In genomic region chr18:55861266-55861665, GRCh38 we compare ENCODE assay signal across 10 cellular contexts.
DNase-seq lines count a peak whose midpoint lies in the region; ATAC-seq, FAIRE-seq and TF ChIP-seq lines count a peak whose summit lies in the region.
"Had no signal": no experiment of that assay in that cellular context is flagged by ENCODE, and none has a peak within 500 bp of the region (broad histone marks: within the 10 kb centered on the region; RNA-seq: fewer than 3 reads in every experiment).

No MANE protein-coding gene starts in this region.

- no peak for TF ChIP-seq EP300 in GM12878 (IDR thresholded peaks at IDR 0.05; ENCODE audit: borderline replicate concordance in 1 of 2, control insufficient read depth in 1 of 2, low read depth in 2 of 2, low read length in 2 of 2)

- no peak for FAIRE-seq in GM12878 (lab: Jason Lieb, UNC)
- FAIRE-seq: G401.6 had no signal

- intact Hi-C loops in A673 (cut with micrococcal nuclease; ENCODE audit: unreplicated experiment): no loop called here
- intact Hi-C loops in GM12878 (cut with micrococcal nuclease; ENCODE audit: unreplicated experiment): no loop called here
- intact Hi-C loops in CD4-positive, alpha-beta T cell (cut with DNase I, micrococcal nuclease): no loop called here
- intact Hi-C loops in posterior vena cava (cut with DNase I): no loop called here

- in situ Hi-C loops in GM12878 (cut with MboI): no loop called here

- BruUV-seq in A673 (replicated peaks; lab: Mats Ljungman, UMichigan) (no TSS peak), GM12878 (replicated peaks; lab: Mats Ljungman, UMichigan) (no TSS peak)

- no peak overlapping the region for H3K9ac ChIP-seq in GM12878 (ENCODE audit: control insufficient read depth, insufficient read depth, low read length)

- POLR2A ChIA-PET in A673 (lab: Charles Lee; ENCODE audit: low non-redundant PET) (no interaction called here), GM12878 (lab: Charles Lee) (no interaction called here)
- POLR2A ChIA-PET in CD4-positive, alpha-beta T cell (lab: Charles Lee): no interaction called here

- no peaks in the 10 kb centered on the region for H3K79me2 ChIP-seq in GM12878 (ENCODE audit: control insufficient read depth, insufficient read depth, low read length)

- no peaks in the 10 kb centered on the region for H4K20me1 ChIP-seq in GM12878 (ENCODE audit: control insufficient read depth, insufficient read depth)

- H3K9me3 Mint-ChIP-seq in CD4-positive, alpha-beta T cell: no peaks in the 10 kb centered on the region
- H3K9me3 Mint-ChIP-seq: stimulated activated effector memory CD8-positive, alpha-beta T cell treated with anti-CD3 and anti-CD28 coated beads, Interleukin-12 subunit alpha, Interleukin-12 subunit beta, amount 100 ng/mL, for 72 hours had no signal

- H3K9me3 ChIP-seq in A673 (ENCODE audit: low read depth, low read length, poor library complexity, severe bottlenecking) (no peaks in the 10 kb centered on the region), GM12878 (replicated peaks; ENCODE audit: control insufficient read depth, insufficient read depth, low read length) (no peaks in the 10 kb centered on the region)
- no peaks in the 10 kb centered on the region for H3K9me3 ChIP-seq in CD4-positive, alpha-beta T cell (ENCODE audit: control insufficient read depth, low read length)

- no peaks in the 10 kb centered on the region for H3K4me1 Mint-ChIP-seq in CD4-positive, alpha-beta T cell (ENCODE audit: low read depth)
- H3K4me1 Mint-ChIP-seq: stimulated activated effector memory CD8-positive, alpha-beta T cell treated with anti-CD3 and anti-CD28 coated beads, Interleukin-12 subunit alpha, Interleukin-12 subunit beta, amount 100 ng/mL, for 72 hours had no signal

- no peak overlapping the region for H3K27ac ChIP-seq in A673 (ENCODE audit: low read depth, low read length, poor library complexity, severe bottlenecking)
- no peak overlapping the region for H3K27ac ChIP-seq in GM12878 (ENCODE audit: control insufficient read depth, insufficient read depth)
- H3K27ac ChIP-seq in CD4-positive, alpha-beta T cell (ENCODE audit: low read depth, low read length): no peak overlapping the region

- DNase-seq in A673 (ENCODE audit: low spot score): peak; percentile 71
- DNase-seq in HT-29 (ENCODE audit: low spot score): peak; percentile 16
- no peak for DNase-seq in GM12878 (ENCODE audit: low read depth, low spot score)
- peak; percentile 76 for DNase-seq in islet precursor cell
- DNase-seq in CD4-positive, alpha-beta T cell: no peak
- DNase-seq in posterior vena cava (ENCODE audit: low spot score): no peak

- ATAC-seq in GM12878: no peak
- ATAC-seq in CD4-positive, alpha-beta T cell (ENCODE audit: poor library complexity): no peak
- ATAC-seq in HG02759 (IDR thresholded peaks at IDR 0.05; ENCODE audit: unreplicated experiment): no peak
- no peak for ATAC-seq in HG03460 (IDR thresholded peaks at IDR 0.05; ENCODE audit: unreplicated experiment)
- ATAC-seq: stimulated activated effector memory CD8-positive, alpha-beta T cell treated with anti-CD3 and anti-CD28 coated beads, Interleukin-12 subunit alpha, Interleukin-12 subunit beta, amount 100 ng/mL, for 72 hours had no signal

- WGBS in GM12878 (ENCODE audit: insufficient coverage, insufficient replicate concordance, low lambda C conversion rate, missing lambda C conversion rate): 24% methylated on average over 6 of the region's 6 CpGs

- H3K36me3 ChIP-seq in A673 (ENCODE audit: insufficient read depth, low read length, poor library complexity, severe bottlenecking): no peaks in the 10 kb centered on the region
- no peaks in the 10 kb centered on the region for H3K36me3 ChIP-seq in GM12878 (ENCODE audit: control insufficient read depth in 2 of 2, insufficient read depth in 2 of 2, low read length in 1 of 2)

- no peaks in the 10 kb centered on the region for H3K27me3 ChIP-seq in A673 (replicated peaks; ENCODE audit: insufficient read depth, low read depth, low read length, poor library complexity)
- no peaks in the 10 kb centered on the region for H3K27me3 ChIP-seq in GM12878 (replicated peaks in 1 of 2; ENCODE audit: control insufficient read depth in 2 of 2, insufficient read depth in 2 of 2, low read length in 1 of 2)
- no peaks in the 10 kb centered on the region for H3K27me3 ChIP-seq in CD4-positive, alpha-beta T cell (ENCODE audit: control insufficient read depth, insufficient read depth, low read length)

- no peaks in the 10 kb centered on the region for H3K36me3 Mint-ChIP-seq in CD4-positive, alpha-beta T cell (ENCODE audit: low read depth)
- H3K36me3 Mint-ChIP-seq: stimulated activated effector memory CD8-positive, alpha-beta T cell treated with anti-CD3 and anti-CD28 coated beads, Interleukin-12 subunit alpha, Interleukin-12 subunit beta, amount 100 ng/mL, for 72 hours had no signal

- CTCF ChIA-PET in A673 (lab: Charles Lee) (interaction anchor here (1.8 kb wide), 1 partner anchor 627 kb away, joined by 6 read pairs; no protein-coding TSS in a partner anchor), GM12878 (lab: Yijun Ruan, JAX) (interaction anchor here (1.1 kb wide), 1 partner anchor 11 kb away, joined by 3 read pairs; no protein-coding TSS in a partner anchor)
- CTCF ChIA-PET in CD4-positive, alpha-beta T cell (lab: Charles Lee): no interaction called here

- TF ChIP-seq RAD21 in GM12878 (IDR thresholded peaks at IDR 0.05; ENCODE audit: insufficient read depth, low read depth, low read length): no peak

- no peaks in the 10 kb centered on the region for H3K27me3 Mint-ChIP-seq in CD4-positive, alpha-beta T cell

- no peak overlapping the region for H2AFZ ChIP-seq in GM12878 (ENCODE audit: control insufficient read depth, low read depth, low read length)

- SMC1A ChIA-PET in GM12878 (lab: Charles Lee; ENCODE audit: uncharacterized antibody, unreplicated experiment): interaction anchor here (0.6 kb wide), 1 partner anchor 15 kb away, joined by 3 read pairs; no protein-coding TSS in a partner anchor

- TF ChIP-seq POLR2A in GM12878 (IDR thresholded peaks at IDR 0.05; ENCODE audit: low read depth, low read length): no peak

- no peak overlapping the region for H3K4me2 ChIP-seq in GM12878 (ENCODE audit: control insufficient read depth, insufficient read depth)

- H3K4me3 Mint-ChIP-seq in CD4-positive, alpha-beta T cell: no peak overlapping the region
- H3K4me3 Mint-ChIP-seq: stimulated activated effector memory CD8-positive, alpha-beta T cell treated with anti-CD3 and anti-CD28 coated beads, Interleukin-12 subunit alpha, Interleukin-12 subunit beta, amount 100 ng/mL, for 72 hours had no signal

- H3K4me3 ChIP-seq in A673 (ENCODE audit: low read depth, low read length, poor library complexity, severe bottlenecking) (no peak overlapping the region), GM12878 (no peak overlapping the region)

- RAD21 ChIA-PET in GM12878 (lab: Charles Lee; ENCODE audit: unreplicated experiment): no interaction called here

- peak; percentile 80 for TF ChIP-seq CTCF in A673 (conservative IDR thresholded peaks at IDR 0.05; ENCODE audit: low read depth, low read length)
- peak in 2 of 3 experiments; percentile 15 to 16; a peak in 2 of 6 replicates for TF ChIP-seq CTCF in GM12878 (IDR thresholded peaks at IDR 0.05 in 2 of 3, conservative IDR thresholded peaks at IDR 0.05 in 1 of 3; ENCODE audit: control insufficient read depth in 2 of 3, extremely low read depth in 1 of 3, insufficient read depth in 1 of 3, low read depth in 3 of 3, low read length in 3 of 3)
- TF ChIP-seq CTCF in CD4-positive, alpha-beta T cell (IDR thresholded peaks at IDR 0.05): no peak

- H3K27ac Mint-ChIP-seq in CD4-positive, alpha-beta T cell: no peak overlapping the region
- H3K27ac Mint-ChIP-seq: stimulated activated effector memory CD8-positive, alpha-beta T cell treated with anti-CD3 and anti-CD28 coated beads, Interleukin-12 subunit alpha, Interleukin-12 subunit beta, amount 100 ng/mL, for 72 hours had no signal

- H3K4me1 ChIP-seq in A673 (ENCODE audit: insufficient read depth, low read length, poor library complexity, severe bottlenecking): peaks cover 53% of the 10 kb centered on the region
- H3K4me1 ChIP-seq in GM12878 (ENCODE audit: control insufficient read depth, insufficient read depth, low read length): no peaks in the 10 kb centered on the region

TF ChIP-seq in GM12878, 131 proteins besides CTCF, POLR2A, EP300 and RAD21 (continues in another document):
- TF ChIP-seq TCF3 (IDR thresholded peaks at IDR 0.05; ENCODE audit: borderline replicate concordance, insufficient read depth, low read depth, low read length) (no peak), CEBPZ (IDR thresholded peaks at IDR 0.05; ENCODE audit: low read depth, low read length) (no peak), JUNB (IDR thresholded peaks at IDR 0.05) (no peak), LARP7 (IDR thresholded peaks at IDR 0.05) (no peak), BHLHE40 (IDR thresholded peaks at IDR 0.05; ENCODE audit: borderline replicate concordance in 1 of 2, low read depth in 2 of 2, low read length in 1 of 2) (no peak), YBX1 (IDR thresholded peaks at IDR 0.05) (no peak), SMAD1 (IDR thresholded peaks at IDR 0.05; ENCODE audit: low read depth, partially characterized antibody) (no peak), POLR2AphosphoS5 (IDR thresholded peaks at IDR 0.05; ENCODE audit: low read length) (no peak)

Comparison
In these comparisons a context has a peak if more than half of its experiments do, and no peak if none do; other contexts are left out.
1. DNase-seq: peak in A673 (single experiment), HT-29 (single experiment) and islet precursor cell (single experiment); none in GM12878 (single experiment), CD4-positive, alpha-beta T cell (0 of 10) and posterior vena cava (single experiment).